In genomic region chr5:110548171-110548570, GRCh38 we compare ENCODE assay signal across 29 cellular contexts.
"Had no signal": no experiment of that assay in that cellular context is flagged by ENCODE, and none has a peak within 500 bp of the region (broad histone marks: within the 10 kb centered on the region; RNA-seq: fewer than 3 reads in every experiment).

No MANE protein-coding gene starts in this region.

- H3K27me3 ChIP-seq: adrenal gland, body of pancreas, colonic mucosa, esophagus muscularis mucosa had no signal

- DNase-seq: activated CD4-positive, alpha-beta memory T cell treated with anti-CD3 and anti-CD28 coated beads for 36 hours; activated CD4-positive, alpha-beta T cell treated with anti-CD3 and anti-CD28 coated beads for 36 hours; activated CD4-positive, alpha-beta T cell treated with anti-CD3 and anti-CD28 coated beads, Interleukin-2, amount 10 ng/mL, durations not matched to agents 24 days and 14 days; activated CD4-positive, CD25-positive, alpha-beta regulatory T cell; activated CD4-positive, CD25-positive, alpha-beta regulatory T cell treated with anti-CD3 and anti-CD28 coated beads, Interleukin-2, amount 50 U/mL, for 72 hours; activated CD8-positive, alpha-beta memory T cell treated with anti-CD3 and anti-CD28 coated beads, Interleukin-2, amount 10 ng/mL, durations not matched to agents 7 days and 5 days; activated CD8-positive, alpha-beta memory T cell treated with anti-CD3 and anti-CD28 coated beads, Interleukin-2, amount 50 U/mL, for 4 hours; activated CD8-positive, alpha-beta T cell treated with anti-CD3 and anti-CD28 coated beads, Interleukin-2, amount 10 ng/mL, durations not matched to agents 7 days and 5 days; activated effector memory CD4-positive, alpha-beta T cell treated with anti-CD3 and anti-CD28 coated beads, Interleukin-2, amount 50 U/mL, for 16 hours; activated naive CD4-positive, alpha-beta T cell treated with anti-CD3 and anti-CD28 coated beads for 36 hours; activated naive CD8-positive, alpha-beta T cell treated with anti-CD3 and anti-CD28 coated beads for 36 hours; activated naive CD8-positive, alpha-beta T cell treated with anti-CD3 and anti-CD28 coated beads, Interleukin-2, amount 50 U/mL, for 24 hours; activated T-cell treated with anti-CD3 and anti-CD28 coated beads, Interleukin-2, amount 50 U/mL, for 1 hour; activated T-cell treated with anti-CD3 and anti-CD28 coated beads, Interleukin-2, amount 50 U/mL, for 48 hours; adrenal gland; amygdala; aorta; body of pancreas; caudate nucleus; colonic mucosa; effector memory CD4-positive, alpha-beta T cell; erythroblast; foreskin melanocyte; head of caudate nucleus; T-helper 1 cell; T-helper 17 cell; T1000; WERI-Rb-1 had no signal

- H3K9me3 ChIP-seq: adrenal gland, body of pancreas, colonic mucosa had no signal

- H3K27ac ChIP-seq: adrenal gland, body of pancreas, colonic mucosa, esophagus muscularis mucosa, WERI-Rb-1 had no signal

- H3K4me1 ChIP-seq: adrenal gland, body of pancreas, colonic mucosa, esophagus muscularis mucosa had no signal

- H3K36me3 ChIP-seq: adrenal gland, colonic mucosa, esophagus muscularis mucosa, WERI-Rb-1 had no signal

- H3K4me3 ChIP-seq: adrenal gland, body of pancreas, colonic mucosa, esophagus muscularis mucosa had no signal
